ENCODE assay signal across 14 cellular contexts in genomic region chr6:54493138-54493537, GRCh38.
DNase-seq lines count a peak whose midpoint lies in the region; ATAC-seq, FAIRE-seq and TF ChIP-seq lines count a peak whose summit lies in the region.
"Had no signal": no experiment of that assay in that cellular context is flagged by ENCODE, and none has a peak within 500 bp of the region (broad histone marks: within the 10 kb centered on the region; RNA-seq: fewer than 3 reads in every experiment).

No MANE protein-coding gene starts in this region.

- H2AFZ ChIP-seq in trophoblast cell (ENCODE audit: insufficient read depth, low read length, poor library complexity), result no peak overlapping the region

- H2AK5ac ChIP-seq in trophoblast cell (ENCODE audit: low read length), result no peak overlapping the region

- H2BK12ac ChIP-seq in trophoblast cell (ENCODE audit: low read length), result no peak overlapping the region

- H3K4me3 ChIP-seq in retinal pigment epithelial cell (ENCODE audit: low read length) (no peak overlapping the region), trophoblast cell (ENCODE audit: low read depth, low read length) (no peak overlapping the region)
- H3K4me3 ChIP-seq: mucosa of descending colon, prostate gland had no signal

- no peak overlapping the region for H3K4me2 ChIP-seq in trophoblast cell (ENCODE audit: low read length)

- no peak overlapping the region for H3K27ac ChIP-seq in trophoblast cell (ENCODE audit: low read depth, low read length)
- H3K27ac ChIP-seq: prostate gland had no signal

- H3K4me1 ChIP-seq in trophoblast cell (ENCODE audit: control insufficient read depth in 1 of 2, insufficient read depth in 2 of 2, low read length in 2 of 2), result peaks cover 0 to 5% of the 10 kb centered on the region in 2 experiments
- H3K4me1 ChIP-seq: prostate gland had no signal

- H3K4ac ChIP-seq in trophoblast cell (ENCODE audit: low read depth, low read length), result no peak overlapping the region

- no peak overlapping the region for H2BK5ac ChIP-seq in trophoblast cell (ENCODE audit: low read depth, low read length, poor library complexity)

- peak; percentile 87 for FAIRE-seq in RCC 7860 (lab: Jason Lieb, UNC)

- no peaks in the 10 kb centered on the region for H3K27me3 ChIP-seq in trophoblast cell (ENCODE audit: insufficient read depth, low read length)

- ATAC-seq in esophagus mucosa (peak; percentile 33), GM19455 (IDR thresholded peaks at IDR 0.05; ENCODE audit: unreplicated experiment) (no peak)
- ATAC-seq: mucosa of descending colon had no signal

- no peak overlapping the region for H3K18ac ChIP-seq in trophoblast cell (ENCODE audit: low read length)

- peaks cover 3% of the 10 kb centered on the region for H3K79me1 ChIP-seq in trophoblast cell (ENCODE audit: low read length)

- no peak overlapping the region for H3K9ac ChIP-seq in trophoblast cell (ENCODE audit: low read length)

- H2BK120ac ChIP-seq in trophoblast cell (ENCODE audit: insufficient read depth, low read length, poor library complexity), result no peak overlapping the region

- H3K9me3 ChIP-seq in trophoblast cell (ENCODE audit: insufficient read depth, low read depth, low read length), result no peaks in the 10 kb centered on the region
- H3K9me3 ChIP-seq: mucosa of descending colon, prostate gland had no signal

- H3K36me3 ChIP-seq in trophoblast cell (ENCODE audit: control insufficient read depth in 1 of 2, insufficient read depth in 2 of 2, low read length in 2 of 2), result no peaks in the 10 kb centered on the region
- H3K36me3 ChIP-seq: prostate gland had no signal

- no peak overlapping the region for H4K12ac ChIP-seq in trophoblast cell (ENCODE audit: low read depth, low read length)

- no peaks in the 10 kb centered on the region for H3K79me2 ChIP-seq in trophoblast cell (ENCODE audit: control insufficient read depth, insufficient read depth, low read length, poor library complexity)

- DNase-seq in GM03348 (ENCODE audit: low spot score) (peak; percentile 73), RCC 7860 (ENCODE audit: low spot score) (peak; percentile 69), retinal pigment epithelial cell (ENCODE audit: low read depth) (peak; percentile 2), MV-4-11 (lab: John Stamatoyannopoulos, UW) (no peak), trophoblast cell (no peak), midbrain (lab: John Stamatoyannopoulos, UW) (no peak)
- DNase-seq: activated T-cell treated with anti-CD3 and anti-CD28 coated beads, Interleukin-2, amount 50 U/mL, for 24 hours; KBM-7; mucosa of descending colon; NCI-H2107; stimulated activated CD4-positive, alpha-beta T cell treated with anti-CD3 and anti-CD28 coated beads, Interleukin-4, amount 100 ng/mL, for 4 hours had no signal

- no peak overlapping the region for H3K23ac ChIP-seq in trophoblast cell (ENCODE audit: low read length)

- no peak overlapping the region for H3K14ac ChIP-seq in trophoblast cell (ENCODE audit: low read length)

- H4K91ac ChIP-seq in trophoblast cell (ENCODE audit: low read depth, low read length), result no peak overlapping the region

- H4K8ac ChIP-seq in trophoblast cell (ENCODE audit: low read depth, low read length), result no peak overlapping the region

- no peak for TF ChIP-seq CTCF in retinal pigment epithelial cell (conservative IDR thresholded peaks at IDR 0.05; ENCODE audit: low read depth, low read length)

Comparison
In these comparisons a context has a peak if more than half of its experiments do, and no peak if none do; other contexts are left out.
1. DNase-seq: peak in GM03348 (single experiment), RCC 7860 (single experiment) and retinal pigment epithelial cell (single experiment); none in MV-4-11 (single experiment), trophoblast cell (0 of 2) and midbrain (single experiment).